In the genomic region with DNA sequence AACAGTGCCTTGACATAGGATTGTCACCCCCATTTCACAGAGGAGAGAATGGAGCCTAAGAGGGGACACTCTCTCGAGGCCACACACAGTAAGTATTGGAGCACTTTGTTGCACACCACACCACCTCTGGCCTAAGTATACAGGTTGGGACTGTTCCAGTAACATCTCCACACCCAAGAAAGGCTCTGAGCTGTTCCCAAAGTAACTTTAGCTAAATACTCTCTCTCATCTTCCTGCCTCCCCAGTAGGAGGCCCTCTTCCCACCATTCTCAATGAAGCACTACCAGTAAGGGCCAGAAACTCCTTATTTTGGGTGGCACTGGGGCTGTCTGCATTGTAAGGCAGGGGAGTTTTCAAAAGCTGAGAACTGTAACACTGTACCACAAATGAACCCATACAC, we compare ENCODE assay signal across 2 cellular contexts.
TF ChIP-seq lines count a peak whose summit lies in the region.

No MANE protein-coding gene starts in this region.

TF ChIP-seq in IMR-90, 13 proteins besides CTCF, POLR2A, EP300 and RAD21:
- TF ChIP-seq, protein P1, sequence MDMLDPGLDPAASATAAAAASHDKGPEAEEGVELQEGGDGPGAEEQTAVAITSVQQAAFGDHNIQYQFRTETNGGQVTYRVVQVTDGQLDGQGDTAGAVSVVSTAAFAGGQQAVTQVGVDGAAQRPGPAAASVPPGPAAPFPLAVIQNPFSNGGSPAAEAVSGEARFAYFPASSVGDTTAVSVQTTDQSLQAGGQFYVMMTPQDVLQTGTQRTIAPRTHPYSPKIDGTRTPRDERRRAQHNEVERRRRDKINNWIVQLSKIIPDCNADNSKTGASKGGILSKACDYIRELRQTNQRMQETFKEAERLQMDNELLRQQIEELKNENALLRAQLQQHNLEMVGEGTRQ (IDR thresholded peaks at IDR 0.05; ENCODE audit: low read depth, low read length), result no peak
- TF ChIP-seq CHD1 (IDR thresholded peaks at IDR 0.05; ENCODE audit: low read depth, low read length), result no peak
- TF ChIP-seq SMC3 (IDR thresholded peaks at IDR 0.05; ENCODE audit: low read depth, low read length), result no peak
- TF ChIP-seq NFE2L2 (IDR thresholded peaks at IDR 0.05; ENCODE audit: low read depth, low read length), result no peak
- no peak for TF ChIP-seq RCOR1 (IDR thresholded peaks at IDR 0.05; ENCODE audit: insufficient replicate concordance, low read length)
- no peak for TF ChIP-seq MAFK (IDR thresholded peaks at IDR 0.05; ENCODE audit: low read depth, low read length)
- no peak for TF ChIP-seq MXI1 (IDR thresholded peaks at IDR 0.05; ENCODE audit: borderline replicate concordance, low read depth, low read length)
- no peak for TF ChIP-seq CEBPB (IDR thresholded peaks at IDR 0.05; ENCODE audit: low read depth, low read length)
TF ChIP-seq in IMR-90: peak in this region for 0.

TF ChIP-seq in H1, 55 proteins besides CTCF, POLR2A, EP300 and RAD21:
- TF ChIP-seq RBBP5 (IDR thresholded peaks at IDR 0.05; ENCODE audit: borderline replicate concordance, low read depth, low read length) (no peak), ATF2 (IDR thresholded peaks at IDR 0.05; ENCODE audit: low read length) (no peak), RNF2 (IDR thresholded peaks at IDR 0.05; ENCODE audit: borderline replicate concordance, low read depth, low read length, missing control alignments, poor library complexity, severe bottlenecking) (no peak), GTF2F1 (IDR thresholded peaks at IDR 0.05; ENCODE audit: borderline replicate concordance, low read depth, low read length) (no peak), MAFK (IDR thresholded peaks at IDR 0.05; ENCODE audit: low read depth, low read length) (no peak), HDAC2 (IDR thresholded peaks at IDR 0.05; ENCODE audit: borderline replicate concordance in 1 of 2, low read depth in 2 of 2, low read length in 2 of 2) (no peak), NRF1 (IDR thresholded peaks at IDR 0.05; ENCODE audit: low read depth, low read length) (no peak), SIRT6 (IDR thresholded peaks at IDR 0.05; ENCODE audit: low read length) (no peak)
